In genomic region chr2:219229375-219230200, GRCh38 we compare ENCODE assay signal across 8 cellular contexts. TPM values are rescaled to one million over a fixed set of nuclear protein-coding genes. Genes with fewer than 3 reads are reported as not detected.
DNase-seq lines count a peak whose midpoint lies in the region; ATAC-seq and TF ChIP-seq lines count a peak whose summit lies in the region.

A gene with protein sequence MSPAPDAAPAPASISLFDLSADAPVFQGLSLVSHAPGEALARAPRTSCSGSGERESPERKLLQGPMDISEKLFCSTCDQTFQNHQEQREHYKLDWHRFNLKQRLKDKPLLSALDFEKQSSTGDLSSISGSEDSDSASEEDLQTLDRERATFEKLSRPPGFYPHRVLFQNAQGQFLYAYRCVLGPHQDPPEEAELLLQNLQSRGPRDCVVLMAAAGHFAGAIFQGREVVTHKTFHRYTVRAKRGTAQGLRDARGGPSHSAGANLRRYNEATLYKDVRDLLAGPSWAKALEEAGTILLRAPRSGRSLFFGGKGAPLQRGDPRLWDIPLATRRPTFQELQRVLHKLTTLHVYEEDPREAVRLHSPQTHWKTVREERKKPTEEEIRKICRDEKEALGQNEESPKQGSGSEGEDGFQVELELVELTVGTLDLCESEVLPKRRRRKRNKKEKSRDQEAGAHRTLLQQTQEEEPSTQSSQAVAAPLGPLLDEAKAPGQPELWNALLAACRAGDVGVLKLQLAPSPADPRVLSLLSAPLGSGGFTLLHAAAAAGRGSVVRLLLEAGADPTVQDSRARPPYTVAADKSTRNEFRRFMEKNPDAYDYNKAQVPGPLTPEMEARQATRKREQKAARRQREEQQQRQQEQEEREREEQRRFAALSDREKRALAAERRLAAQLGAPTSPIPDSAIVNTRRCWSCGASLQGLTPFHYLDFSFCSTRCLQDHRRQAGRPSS (plus strand): TSS chr2:219229806. CDS start chr2:219230258, 452 bp downstream.
A gene with protein sequence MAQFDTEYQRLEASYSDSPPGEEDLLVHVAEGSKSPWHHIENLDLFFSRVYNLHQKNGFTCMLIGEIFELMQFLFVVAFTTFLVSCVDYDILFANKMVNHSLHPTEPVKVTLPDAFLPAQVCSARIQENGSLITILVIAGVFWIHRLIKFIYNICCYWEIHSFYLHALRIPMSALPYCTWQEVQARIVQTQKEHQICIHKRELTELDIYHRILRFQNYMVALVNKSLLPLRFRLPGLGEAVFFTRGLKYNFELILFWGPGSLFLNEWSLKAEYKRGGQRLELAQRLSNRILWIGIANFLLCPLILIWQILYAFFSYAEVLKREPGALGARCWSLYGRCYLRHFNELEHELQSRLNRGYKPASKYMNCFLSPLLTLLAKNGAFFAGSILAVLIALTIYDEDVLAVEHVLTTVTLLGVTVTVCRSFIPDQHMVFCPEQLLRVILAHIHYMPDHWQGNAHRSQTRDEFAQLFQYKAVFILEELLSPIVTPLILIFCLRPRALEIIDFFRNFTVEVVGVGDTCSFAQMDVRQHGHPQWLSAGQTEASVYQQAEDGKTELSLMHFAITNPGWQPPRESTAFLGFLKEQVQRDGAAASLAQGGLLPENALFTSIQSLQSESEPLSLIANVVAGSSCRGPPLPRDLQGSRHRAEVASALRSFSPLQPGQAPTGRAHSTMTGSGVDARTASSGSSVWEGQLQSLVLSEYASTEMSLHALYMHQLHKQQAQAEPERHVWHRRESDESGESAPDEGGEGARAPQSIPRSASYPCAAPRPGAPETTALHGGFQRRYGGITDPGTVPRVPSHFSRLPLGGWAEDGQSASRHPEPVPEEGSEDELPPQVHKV (minus strand): TSS chr2:219229636. CDS start chr2:219228024, 1,612 bp downstream.

- peak; percentile 97 for DNase-seq in DMS114 treated with DMSO at 0.1 percent for 48 hours (lab: John Stamatoyannopoulos, UW; ENCODE audit: unreplicated experiment)
- DNase-seq in PC-3 = peak; percentile 99
- peak; percentile 97 for DNase-seq in activated T-cell treated with anti-CD3 and anti-CD28 coated beads for 48 hours (ENCODE audit: low read depth)
- peak; percentile 100 for DNase-seq in epithelial cell of esophagus (ENCODE audit: low read depth)
- peak; percentile 98 to 99 (median 99) for DNase-seq in mucosa of descending colon
- DNase-seq in stimulated activated CD8-positive, alpha-beta memory T cell treated with anti-CD3 and anti-CD28 coated beads, Interleukin-4, amount 100 ng/mL, for 24 hours (ENCODE audit: low read depth) = peak; percentile 98

- TF ChIP-seq CTCF in PC-3 (conservative IDR thresholded peaks at IDR 0.05; ENCODE audit: low read depth, low read length) (no peak), epithelial cell of esophagus (IDR thresholded peaks at IDR 0.05; ENCODE audit: insufficient read depth, low read depth, low read length, missing control alignments) (no peak), mucosa of descending colon (IDR thresholded peaks at IDR 0.05) (no peak)

- intact Hi-C loops in PC-3 (cut with micrococcal nuclease) (loop anchor here (1.0 kb wide), 1 partner anchor 20 kb away; no protein-coding TSS in a partner anchor), mucosa of descending colon (cut with DNase I, micrococcal nuclease) (no loop called here)

- H3K4me2 ChIP-seq in PC-3 (ENCODE audit: low read length) = peak within 1 kb of the TSS; percentile 100

- peaks cover 51% of the 10 kb centered on the region for H3K79me2 ChIP-seq in PC-3 (ENCODE audit: low read length)

- H3K4me3 ChIP-seq in PC-3 (ENCODE audit: low read length) (peak within 1 kb of the TSS; percentile 74), epithelial cell of esophagus (ENCODE audit: low read length) (peak within 1 kb of the TSS; percentile 98), mucosa of descending colon (peak within 1 kb of the TSS; percentile 46)

- peaks cover 20% of the 10 kb centered on the region for H3K36me3 ChIP-seq in PC-3 (ENCODE audit: low read depth, low read length)
- peaks cover under 1% of the 10 kb centered on the region for H3K36me3 ChIP-seq in mucosa of descending colon (ENCODE audit: low read depth)

- 0 out of 2 replicates have a peak, but pooled peaks have one; percentile 6 for TF ChIP-seq RAD21 in Ishikawa (IDR thresholded peaks at IDR 0.05; ENCODE audit: low read depth)

- TSS peak; percentile 72 for BruUV-seq in PC-3 (replicated peaks; lab: Mats Ljungman, UMichigan)

- CTCF ChIA-PET in PC-3 (lab: Charles Lee) = interaction anchor here (0.6 to 0.7 kb wide), 2 partner anchors 20 to 23 kb away, joined by 3 to 6 read pairs; partner anchors contain the start of gene ZFAND2B

- H3K27ac ChIP-seq in PC-3 (ENCODE audit: low read length) = peak within 1 kb of the TSS; percentile 54

- ATAC-seq in GM21576 (IDR thresholded peaks at IDR 0.05; ENCODE audit: unreplicated experiment) (peak; percentile 98), PC-3 (peak; percentile 97), mucosa of descending colon (peak; percentile 96)

- peak within 1 kb of the TSS; percentile 89 for H2AFZ ChIP-seq in PC-3 (ENCODE audit: low read length)

- peak within 1 kb of the TSS; percentile 86 for H3K9ac ChIP-seq in PC-3 (ENCODE audit: low read length)

- no peaks in the 10 kb centered on the region for H3K9me2 ChIP-seq in PC-3 (replicated peaks; ENCODE audit: low read length)

- no peaks in the 10 kb centered on the region for H3K9me3 ChIP-seq in PC-3 (ENCODE audit: low read length)
- no peaks in the 10 kb centered on the region for H3K9me3 ChIP-seq in mucosa of descending colon

- H3K4me1 ChIP-seq in PC-3 (ENCODE audit: insufficient read depth, low read length) (peaks cover 17% of the 10 kb centered on the region), mucosa of descending colon (ENCODE audit: low read depth) (peaks cover 20% of the 10 kb centered on the region)

- no peaks in the 10 kb centered on the region for H3K27me3 ChIP-seq in PC-3 (ENCODE audit: low read length)

- no peak; the same call in 1 of the 2 replicates for TF ChIP-seq EP300 in Ishikawa (IDR thresholded peaks at IDR 0.05; ENCODE audit: borderline replicate concordance)

- H4K20me1 ChIP-seq in PC-3 (ENCODE audit: low read length) = no peaks in the 10 kb centered on the region

- peaks cover 4% of the 10 kb centered on the region for H3F3A ChIP-seq in PC-3 (ENCODE audit: low read length, unreplicated experiment)

- POLR2A ChIA-PET in PC-3 (lab: Charles Lee; ENCODE audit: unreplicated experiment) = interaction anchor here (0.6 to 1.2 kb wide), 5 partner anchors 9 to 66 kb away, joined by 3 to 6 read pairs (median 4); partner anchors contain the start of gene ZFAND2B

TF ChIP-seq in Ishikawa, 13 proteins besides CTCF, POLR2A, EP300 and RAD21:
- TF ChIP-seq ZBTB7A (IDR thresholded peaks at IDR 0.05; ENCODE audit: low read depth) (no peak; the same call in 1 of the 2 replicates), FOXM1 (IDR thresholded peaks at IDR 0.05; ENCODE audit: borderline replicate concordance, low read depth) (no peak), CEBPB (IDR thresholded peaks at IDR 0.05) (peak; percentile 44), NFIC (IDR thresholded peaks at IDR 0.05) (peak; percentile 37; the same call in 1 of the 2 replicates), USF1 (IDR thresholded peaks at IDR 0.05) (0 out of 2 replicates have a peak, but pooled peaks have one; percentile 6), REST (IDR thresholded peaks at IDR 0.05; ENCODE audit: low read depth) (no peak), TAF1 (IDR thresholded peaks at IDR 0.05; ENCODE audit: low read depth) (peak; percentile 76), YY1 (IDR thresholded peaks at IDR 0.05; ENCODE audit: low read depth) (no peak), TEAD4 (IDR thresholded peaks at IDR 0.05) (0 out of 2 replicates have a peak, but pooled peaks have one; percentile 14), CREB1 (IDR thresholded peaks at IDR 0.05; ENCODE audit: low read depth) (peak; percentile 74), EGR1 (IDR thresholded peaks at IDR 0.05) (peak; percentile 77), MAX (IDR thresholded peaks at IDR 0.05) (no peak; the same call in 1 of the 2 replicates), TCF12 (IDR thresholded peaks at IDR 0.05; ENCODE audit: low read depth) (peak; percentile 47; the same call in 1 of the 2 replicates)

RNA-seq across cellular contexts. Expression of the first gene that starts in this region (rescaled TPM):
- total RNA-seq in PC-3 (2014; rRNA removed) (67.9 and 78.5 TPM in 2 replicates), mucosa of descending colon (10 to 100 TPM; 38.6 to 65.2 (median 47.1) TPM)

RNA-seq across cellular contexts. Expression of the second gene that starts in this region (rescaled TPM):
- total RNA-seq in PC-3 (2014; rRNA removed) = 59.6 and 77.2 TPM in 2 replicates
- 10 to 100 TPM; 51.9 to 74.3 (median 63.4) TPM for total RNA-seq in mucosa of descending colon

Comparison
In these comparisons a context has a peak if more than half of its experiments do, and no peak if none do; other contexts are left out.
1. Peak in every context shown above with its lines: DNase-seq, ATAC-seq, H3K4me3 ChIP-seq and H3K27ac ChIP-seq.
2. H3K4me3 ChIP-seq: peak in every context shown above with its lines; median percentile 98 in epithelial cell of esophagus; 74 in PC-3; 46 in mucosa of descending colon.